11 cellular contexts compared by ENCODE assay signal in the genomic region with DNA sequence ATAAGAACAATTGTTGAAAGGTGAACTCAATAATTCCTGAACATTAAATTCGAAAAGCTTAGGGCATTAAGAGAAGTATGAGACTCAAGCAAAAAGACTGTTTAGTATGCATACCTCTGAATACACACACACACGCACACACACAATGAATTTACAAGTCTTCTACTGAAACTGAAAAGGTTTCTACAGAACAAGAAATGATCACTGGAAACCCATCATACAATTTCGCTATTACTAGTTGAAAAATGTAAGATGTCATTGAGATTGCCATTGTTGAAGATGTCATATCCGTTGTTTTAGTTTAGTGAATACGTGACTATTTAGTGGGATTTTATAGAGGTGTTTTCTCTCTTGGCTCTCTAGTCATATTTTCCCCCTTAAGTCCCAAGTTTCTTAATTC.
"Had no signal": no experiment of that assay in that cellular context is flagged by ENCODE, and none has a peak within 500 bp of the region (broad histone marks: within the 10 kb centered on the region; RNA-seq: fewer than 3 reads in every experiment).

No MANE protein-coding gene starts in this region.

- H3K36me3 Mint-ChIP-seq: memory B cell, naive B cell, type B pancreatic cell had no signal

- H3K9me3 Mint-ChIP-seq: memory B cell, type B pancreatic cell had no signal

- H3K4me3 Mint-ChIP-seq: activated naive CD4-positive, alpha-beta T cell treated with anti-CD3 and anti-CD28 coated beads for 36 hours; memory B cell; naive B cell; type B pancreatic cell had no signal

- DNase-seq: activated CD4-positive, alpha-beta T cell treated with anti-CD3 and anti-CD28 coated beads, Interleukin-2, amount 50 U/mL, for 1 hour; activated naive CD4-positive, alpha-beta T cell treated with anti-CD3 and anti-CD28 coated beads for 36 hours; adrenal gland; cortex of kidney; esophagus squamous epithelium; naive B cell; psoas muscle; right cardiac atrium; testis had no signal

- H3K4me1 Mint-ChIP-seq: memory B cell, naive B cell had no signal

- H3K27ac Mint-ChIP-seq: activated naive CD4-positive, alpha-beta T cell treated with anti-CD3 and anti-CD28 coated beads for 36 hours; memory B cell; naive B cell; type B pancreatic cell had no signal

- ATAC-seq: psoas muscle, right cardiac atrium had no signal
